In genomic region chr11:64698427-64698826, GRCh38 we compare ENCODE assay signal across 21 cellular contexts. TPM values are rescaled to one million over a fixed set of nuclear protein-coding genes. Genes with fewer than 3 reads are reported as not detected.
DNase-seq lines count a peak whose midpoint lies in the region; ATAC-seq, FAIRE-seq and TF ChIP-seq lines count a peak whose summit lies in the region.
"Had no signal": no experiment of that assay in that cellular context is flagged by ENCODE, and none has a peak within 500 bp of the region (broad histone marks: within the 10 kb centered on the region; RNA-seq: fewer than 3 reads in every experiment).

No MANE protein-coding gene starts in this region.

- H4K91ac ChIP-seq in H1 (replicated peaks; ENCODE audit: insufficient read length, low read length): no peak overlapping the region

- no peak overlapping the region for H2BK15ac ChIP-seq in H1 (ENCODE audit: low read length)

- peaks cover 62% of the 10 kb centered on the region for H3K27me3 Mint-ChIP-seq in T-helper 17 cell
- peaks cover 16 to 21% of the 10 kb centered on the region in 2 donors for H3K27me3 Mint-ChIP-seq in CD4-positive, alpha-beta memory T cell

- H3K79me1 ChIP-seq in H1 (ENCODE audit: low read depth, low read length): no peaks in the 10 kb centered on the region

- no peak overlapping the region for H4K8ac ChIP-seq in H1 (ENCODE audit: extremely low read depth, insufficient read depth, low read length)

- TF ChIP-seq POLR2A in H1 (IDR thresholded peaks at IDR 0.05; ENCODE audit: control extremely low read depth in 1 of 2, low read depth in 2 of 2, low read length in 2 of 2): no peak

- H3K4me1 ChIP-seq in H1 (replicated peaks in 1 of 4; ENCODE audit: control insufficient read depth in 3 of 4, insufficient read depth in 4 of 4, low read length in 3 of 4): no peaks in the 10 kb centered on the region; a peak in 2 of 7 replicates
- no peaks in the 10 kb centered on the region for H3K4me1 ChIP-seq in CD4-positive, alpha-beta memory T cell (ENCODE audit: insufficient read depth, low read length)
- H3K4me1 ChIP-seq: A549 had no signal

- H3K56ac ChIP-seq in H1 (replicated peaks; ENCODE audit: insufficient read length, low read depth, low read length): no peak overlapping the region

- no peaks in the 10 kb centered on the region for H3K79me2 ChIP-seq in H1 (ENCODE audit: control insufficient read depth in 1 of 2, insufficient read depth in 2 of 2, low read length in 2 of 2)

- CTCF ChIA-PET in H1 (lab: Charles Lee; ENCODE audit: partially characterized antibody): interaction anchor here (0.7 to 5.2 kb wide), 10 partner anchors 10 to 51 kb away, joined by 3 to 30 read pairs (median 4); no protein-coding TSS in a partner anchor
- CTCF ChIA-PET in CD4-positive, alpha-beta memory T cell (lab: Charles Lee; ENCODE audit: partially characterized antibody): interaction anchor here (1.3 to 1.6 kb wide), 3 partner anchors 10 to 151 kb away, joined by 3 to 10 read pairs (median 3); no protein-coding TSS in a partner anchor

- no peak for TF ChIP-seq EP300 in H1 (IDR thresholded peaks at IDR 0.05; ENCODE audit: borderline replicate concordance in 1 of 2, low read depth in 2 of 2, low read length in 2 of 2)

- no peak overlapping the region for H3K4me3 Mint-ChIP-seq in T-helper 17 cell
- no peak overlapping the region for H3K4me3 Mint-ChIP-seq in stimulated activated effector memory CD8-positive, alpha-beta T cell treated with anti-CD3 and anti-CD28 coated beads, Interleukin-12 subunit alpha, Interleukin-12 subunit beta, amount 100 ng/mL, for 72 hours
- H3K4me3 Mint-ChIP-seq in CD4-positive, alpha-beta memory T cell: no peak overlapping the region
- H3K4me3 Mint-ChIP-seq: B cell; CD4-positive, alpha-beta T cell; CD8-positive, alpha-beta memory T cell had no signal

- peaks cover 7% of the 10 kb centered on the region for H3K4me1 Mint-ChIP-seq in T-helper 17 cell
- peaks cover 6% of the 10 kb centered on the region for H3K4me1 Mint-ChIP-seq in stimulated activated effector memory CD8-positive, alpha-beta T cell treated with anti-CD3 and anti-CD28 coated beads, Interleukin-12 subunit alpha, Interleukin-12 subunit beta, amount 100 ng/mL, for 72 hours
- peaks cover 0 to 1% (median 0%) of the 10 kb centered on the region in 4 donors for H3K4me1 Mint-ChIP-seq in CD4-positive, alpha-beta memory T cell
- H3K4me1 Mint-ChIP-seq: CD8-positive, alpha-beta memory T cell had no signal

- H3K27ac Mint-ChIP-seq in T-helper 17 cell: peak overlapping the region; percentile 16
- H3K27ac Mint-ChIP-seq in stimulated activated effector memory CD8-positive, alpha-beta T cell treated with anti-CD3 and anti-CD28 coated beads, Interleukin-12 subunit alpha, Interleukin-12 subunit beta, amount 100 ng/mL, for 72 hours: peak overlapping the region; percentile 13
- peak overlapping the region in 1 of 7 donors; percentile 2 for H3K27ac Mint-ChIP-seq in CD4-positive, alpha-beta memory T cell
- H3K27ac Mint-ChIP-seq: B cell; CD4-positive, alpha-beta T cell; CD8-positive, alpha-beta memory T cell had no signal

- H3K27ac ChIP-seq in H1 (ENCODE audit: low read depth, low read length): no peak overlapping the region
- H3K27ac ChIP-seq in CD4-positive, alpha-beta memory T cell (ENCODE audit: low read depth, low read length): no peak overlapping the region
- H3K27ac ChIP-seq: 22Rv1; A549; BLaER1 treated with 17β-estradiol and CSF1 and Interleukin-3, amounts not matched to agents 10 nM and 100 nM; C4-2B had no signal

- no peak for TF ChIP-seq CTCF in H1 (IDR thresholded peaks at IDR 0.05; ENCODE audit: control extremely low read depth in 1 of 3, insufficient read depth in 1 of 3, low read depth in 1 of 3, low read length in 3 of 3)
- TF ChIP-seq CTCF in D721Med (IDR thresholded peaks at IDR 0.05; ENCODE audit: insufficient read depth, missing control alignments): no peak

- no peak overlapping the region for H3K14ac ChIP-seq in H1 (ENCODE audit: insufficient read length)

- no peak overlapping the region for H3K18ac ChIP-seq in H1 (ENCODE audit: extremely low read depth, low read length)

- no peak for FAIRE-seq in H1 (lab: Jason Lieb, UNC)
- FAIRE-seq in D721Med (lab: Jason Lieb, UNC): no peak
- FAIRE-seq: A549, GM12878, GM12892 had no signal

- no peaks in the 10 kb centered on the region for H3K9me3 Mint-ChIP-seq in stimulated activated effector memory CD8-positive, alpha-beta T cell treated with anti-CD3 and anti-CD28 coated beads, Interleukin-12 subunit alpha, Interleukin-12 subunit beta, amount 100 ng/mL, for 72 hours
- H3K9me3 Mint-ChIP-seq in CD4-positive, alpha-beta memory T cell: no peaks in the 10 kb centered on the region
- H3K9me3 Mint-ChIP-seq: CD4-positive, alpha-beta T cell; CD8-positive, alpha-beta memory T cell had no signal

- H3K4ac ChIP-seq in H1 (replicated peaks; ENCODE audit: insufficient read length, low read depth, low read length): no peak overlapping the region

- intact Hi-C loops in posterior vena cava (cut with DNase I): no loop called here
- intact Hi-C loops in CD4-positive, alpha-beta memory T cell (cut with micrococcal nuclease): no loop called here

- ATAC-seq in T-helper 17 cell (no peak), GM18870 (IDR thresholded peaks at IDR 0.05; ENCODE audit: unreplicated experiment) (no peak)
- ATAC-seq in stimulated activated effector memory CD8-positive, alpha-beta T cell treated with anti-CD3 and anti-CD28 coated beads, Interleukin-12 subunit alpha, Interleukin-12 subunit beta, amount 100 ng/mL, for 72 hours: no peak
- ATAC-seq: A549, GM12878 had no signal

- H4K20me1 ChIP-seq in H1 (replicated peaks in 1 of 2; ENCODE audit: control insufficient read depth in 1 of 2, insufficient read depth in 2 of 2, low read length in 2 of 2): no peaks in the 10 kb centered on the region
- H4K20me1 ChIP-seq: BLaER1 treated with 17β-estradiol and CSF1 and Interleukin-3, amounts not matched to agents 10 nM and 100 nM had no signal

- 76% methylated on average over 1 of the region's 1 CpG; no CpG with 5 or more reads in 1 of the 2 experiments for WGBS in H1 (ENCODE audit: extremely low coverage in 1 of 2, insufficient coverage in 1 of 2, insufficient read length in 1 of 2, insufficient replicate concordance in 2 of 2, low coverage in 1 of 2, low lambda C conversion rate in 2 of 2, missing lambda C conversion rate in 1 of 2), 2 experiments

- no peak overlapping the region for H2BK12ac ChIP-seq in H1 (ENCODE audit: low read depth, low read length)

- H3K9ac ChIP-seq in H1 (replicated peaks in 1 of 4; ENCODE audit: extremely low read depth in 1 of 4, low read depth in 3 of 4, low read length in 3 of 4): no peak overlapping the region
- H3K9ac ChIP-seq: BLaER1 treated with 17β-estradiol and CSF1 and Interleukin-3, amounts not matched to agents 10 nM and 100 nM had no signal

- no peaks in the 10 kb centered on the region for H3K9me3 ChIP-seq in T-helper 17 cell (ENCODE audit: control insufficient read depth, low read length, poor library complexity, severe bottlenecking)
- no peaks in the 10 kb centered on the region for H3K9me3 ChIP-seq in H1 (ENCODE audit: insufficient read depth in 2 of 2, low read depth in 1 of 2, low read length in 1 of 2)
- no peaks in the 10 kb centered on the region for H3K9me3 ChIP-seq in CD4-positive, alpha-beta memory T cell (ENCODE audit: control insufficient read depth in 1 of 2, low read length in 2 of 2)
- H3K9me3 ChIP-seq: A549; BLaER1 treated with 17β-estradiol and CSF1 and Interleukin-3, amounts not matched to agents 10 nM and 100 nM had no signal

- no peak overlapping the region for H2AFZ ChIP-seq in H1 (ENCODE audit: low read length)

- H2AK5ac ChIP-seq in H1 (ENCODE audit: low read depth, low read length): no peak overlapping the region

- H2BK5ac ChIP-seq in H1 (ENCODE audit: low read depth, low read length): no peak overlapping the region

- H3K23me2 ChIP-seq in H1 (ENCODE audit: low read depth, low read length): no peaks in the 10 kb centered on the region

- peaks cover 0 to 4% (median under 1%) of the 10 kb centered on the region in 4 experiments; a peak in 3 of 7 replicates for H3K27me3 ChIP-seq in H1 (replicated peaks in 1 of 4; ENCODE audit: control insufficient read depth in 3 of 4, extremely low read depth in 1 of 4, insufficient read depth in 3 of 4, low read length in 3 of 4)
- H3K27me3 ChIP-seq in CD4-positive, alpha-beta memory T cell (ENCODE audit: insufficient read depth, low read length): peaks cover 11% of the 10 kb centered on the region
- H3K27me3 ChIP-seq: BLaER1 treated with 17β-estradiol and CSF1 and Interleukin-3, amounts not matched to agents 10 nM and 100 nM had no signal

- no peaks in the 10 kb centered on the region for H3K36me3 ChIP-seq in H1 (ENCODE audit: control insufficient read depth in 2 of 4, insufficient read depth in 4 of 4, low read length in 3 of 4)
- H3K36me3 ChIP-seq in CD4-positive, alpha-beta memory T cell (ENCODE audit: insufficient read depth, low read length): no peaks in the 10 kb centered on the region
- H3K36me3 ChIP-seq: BLaER1 treated with 17β-estradiol and CSF1 and Interleukin-3, amounts not matched to agents 10 nM and 100 nM had no signal

- DNase-seq in T-helper 17 cell (no peak), H1 (ENCODE audit: low read depth in 1 of 2, low spot score in 2 of 2) (no peak), posterior vena cava (ENCODE audit: low spot score) (peak; percentile 67), NCI-H748 treated with DMSO at 0.1 percent for 48 hours (lab: John Stamatoyannopoulos, UW) (no peak), D721Med (ENCODE audit: insufficient read length, low spot score) (no peak)
- no peak for DNase-seq in stimulated activated effector memory CD8-positive, alpha-beta T cell treated with anti-CD3 and anti-CD28 coated beads, Interleukin-12 subunit alpha, Interleukin-12 subunit beta, amount 100 ng/mL, for 72 hours (ENCODE audit: low spot score in 2 of 2)
- no peak for DNase-seq in CD4-positive, alpha-beta memory T cell
- DNase-seq: AML-193; CD4-positive, alpha-beta T cell; CD8-positive, alpha-beta memory T cell; COR-L47; DMS79 treated with DMSO at 0.1 percent for 48 hours; GDM1 had no signal

- 0 out of 2 replicates have a peak overlapping the region, but pooled peaks have one; percentile 61 for H2BK20ac ChIP-seq in H1 (ENCODE audit: low read length)

- no peak overlapping the region for H3K4me3 ChIP-seq in H1 (ENCODE audit: extremely low read depth in 1 of 4, insufficient read depth in 2 of 4, low read depth in 3 of 4, low read length in 4 of 4)
- no peak overlapping the region for H3K4me3 ChIP-seq in CD4-positive, alpha-beta memory T cell (ENCODE audit: low read length in 2 of 2)
- H3K4me3 ChIP-seq: A549; BLaER1 treated with 17β-estradiol and CSF1 and Interleukin-3, amounts not matched to agents 10 nM and 100 nM; GM12878 had no signal

- no peak overlapping the region for H3K23ac ChIP-seq in H1 (ENCODE audit: insufficient read length)

- no peak for TF ChIP-seq RAD21 in H1 (IDR thresholded peaks at IDR 0.05 in 1 of 2, conservative IDR thresholded peaks at IDR 0.05 in 1 of 2; ENCODE audit: low read depth in 2 of 2, low read length in 2 of 2)

- no peak overlapping the region for H2BK120ac ChIP-seq in H1 (replicated peaks; ENCODE audit: low read depth, low read length)

- H4K5ac ChIP-seq in H1 (ENCODE audit: insufficient read length, low read depth, low read length): no peak overlapping the region

- no peak overlapping the region for H3K4me2 ChIP-seq in H1 (ENCODE audit: insufficient read depth in 1 of 2, low read depth in 2 of 2, low read length in 2 of 2)
- H3K4me2 ChIP-seq: A549 had no signal

- H3K36me3 Mint-ChIP-seq in T-helper 17 cell (ENCODE audit: low read depth): peaks cover 10% of the 10 kb centered on the region
- no peaks in the 10 kb centered on the region for H3K36me3 Mint-ChIP-seq in stimulated activated effector memory CD8-positive, alpha-beta T cell treated with anti-CD3 and anti-CD28 coated beads, Interleukin-12 subunit alpha, Interleukin-12 subunit beta, amount 100 ng/mL, for 72 hours
- H3K36me3 Mint-ChIP-seq in CD4-positive, alpha-beta memory T cell: no peaks in the 10 kb centered on the region

- POLR2A ChIA-PET in H1 (lab: Charles Lee; ENCODE audit: partially characterized antibody): interaction anchor here (1.6 to 4.3 kb wide), 2 partner anchors 10 to 12 kb away, joined by 3 to 10 read pairs; no protein-coding TSS in a partner anchor
- POLR2A ChIA-PET in CD4-positive, alpha-beta memory T cell (lab: Charles Lee; ENCODE audit: partially characterized antibody): no interaction called here

RNA-seq across cellular contexts. Expression of gene NRXN2, which starts 24.6 kb away (rescaled TPM):
- under 1 TPM; 0.21 to 0.32 TPM for total RNA-seq in T-helper 17 cell
- total RNA-seq in H1 (2021; fragmentation: NEBNext Ultra II Directional; extraction: Animal tissue kit (Norgen Biotek cat#: 25700)): 11.4 and 11.5 TPM in 2 replicates
- polyA plus RNA-seq in H1 (2011; rRNA removed): 1.3 and 5.7 TPM in 2 replicates
- 2.4 TPM for polyA plus RNA-seq in H1 (2011; cell fraction: cytosol; rRNA removed)
- 7.0 TPM for polyA plus RNA-seq in H1 (2011; cell fraction: nucleus; rRNA removed)
- polyA plus RNA-seq in H1 (2012, experiment 1 of 2): 6.8 to 12.4 TPM (median 9.6 TPM) in 4 replicates
- 4.9 TPM for polyA plus RNA-seq in H1 (2012, experiment 2 of 2)
- 11.2 TPM for polyA plus RNA-seq in H1 (2013, experiment 1 of 2)
- polyA plus RNA-seq in H1 (2013, experiment 2 of 2): 12.9 TPM
- polyA minus RNA-seq in H1 (2011; rRNA and poly(A)+ RNA removed): 10.7 and 12.0 TPM in 2 replicates
- polyA minus RNA-seq in H1 (2011; cell fraction: cytosol; rRNA and poly(A)+ RNA removed): 8.7 TPM
- 10.3 TPM for polyA minus RNA-seq in H1 (2011; cell fraction: nucleus; rRNA and poly(A)+ RNA removed)
- 1 to 10 TPM; 7.9 to 8.8 TPM for total RNA-seq in posterior vena cava
- under 1 TPM in 1 of 2 experiments, not detected in 1; 0.30 TPM for total RNA-seq in CD4-positive, alpha-beta memory T cell
- not detected for polyA plus RNA-seq in CD4-positive, alpha-beta memory T cell
- polyA plus RNA-seq: CD8-positive, alpha-beta memory T cell had no signal

RNA-seq across cellular contexts. Expression of gene RASGRP2, which starts 45.5 kb away (rescaled TPM):
- 100 to 1,000 TPM; 464 to 502 TPM for total RNA-seq in T-helper 17 cell
- 37.9 and 40.6 TPM in 2 replicates for total RNA-seq in H1 (2021; fragmentation: NEBNext Ultra II Directional; extraction: Animal tissue kit (Norgen Biotek cat#: 25700))
- 45.7 and 50.4 TPM in 2 replicates for polyA plus RNA-seq in H1 (2011; rRNA removed)
- polyA plus RNA-seq in H1 (2011; cell fraction: cytosol; rRNA removed): 41.1 TPM
- 127 TPM for polyA plus RNA-seq in H1 (2011; cell fraction: nucleus; rRNA removed)
- 30.1 to 58.0 TPM (median 54.6 TPM) in 4 replicates for polyA plus RNA-seq in H1 (2012, experiment 1 of 2)
- polyA plus RNA-seq in H1 (2012, experiment 2 of 2): 31.1 TPM
- 33.0 TPM for polyA plus RNA-seq in H1 (2013, experiment 1 of 2)
- polyA plus RNA-seq in H1 (2013, experiment 2 of 2): 34.6 TPM
- polyA minus RNA-seq in H1 (2011; rRNA and poly(A)+ RNA removed): 14.8 and 18.9 TPM in 2 replicates
- polyA minus RNA-seq in H1 (2011; cell fraction: cytosol; rRNA and poly(A)+ RNA removed): 12.3 TPM
- polyA minus RNA-seq in H1 (2011; cell fraction: nucleus; rRNA and poly(A)+ RNA removed): 24.8 TPM
- 10 to 100 TPM; 41.3 to 49.6 TPM for total RNA-seq in posterior vena cava
- 100 to 1,000 TPM; 440 to 463 TPM for total RNA-seq in CD4-positive, alpha-beta memory T cell
- 100 to 1,000 TPM; 177 to 208 TPM for polyA plus RNA-seq in CD4-positive, alpha-beta memory T cell

Comparison
In these comparisons a context has a peak if more than half of its experiments do, and no peak if none do; other contexts are left out.
1. RNA of gene RASGRP2, which starts 45.5 kb away (total RNA-seq): 464 to 502 TPM in T-helper 17 cell and 440 to 463 TPM in CD4-positive, alpha-beta memory T cell; 41.3 to 49.6 TPM in posterior vena cava and 37.9 to 40.6 TPM in H1; every median in the first group is over 4 times any median in the second.